In the genomic region with DNA sequence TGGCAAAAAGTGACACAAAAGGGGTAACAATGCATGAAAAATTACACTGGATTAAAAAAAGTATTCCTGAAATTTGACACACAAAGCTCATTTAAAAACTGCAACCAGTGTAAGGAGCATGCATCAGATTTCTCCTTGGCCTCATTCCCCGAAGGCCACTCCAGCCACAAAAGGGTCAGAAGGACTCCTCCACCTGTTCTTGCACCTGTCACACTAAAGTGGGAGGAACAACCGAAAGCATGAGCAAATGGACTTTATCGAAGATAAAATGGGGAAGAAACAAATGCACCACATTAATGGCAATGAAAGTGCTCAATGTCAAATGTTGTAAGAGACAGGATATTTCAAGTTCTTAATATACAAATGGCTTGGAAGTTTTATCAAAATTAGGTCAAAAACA, we compare ENCODE assay signal across 25 cellular contexts.
DNase-seq lines count a peak whose midpoint lies in the region; ATAC-seq and TF ChIP-seq lines count a peak whose summit lies in the region.
"Had no signal": no experiment of that assay in that cellular context is flagged by ENCODE, and none has a peak within 500 bp of the region (broad histone marks: within the 10 kb centered on the region; RNA-seq: fewer than 3 reads in every experiment).

No MANE protein-coding gene starts in this region.

- POLR2A ChIA-PET in naive thymus-derived CD4-positive, alpha-beta T cell (lab: Charles Lee): no interaction called here

- intact Hi-C loops in naive thymus-derived CD4-positive, alpha-beta T cell (cut with micrococcal nuclease): no loop called here

- peaks cover 0 to 2% (median 0%) of the 10 kb centered on the region in 11 donors for H3K9me3 Mint-ChIP-seq in naive thymus-derived CD4-positive, alpha-beta T cell
- H3K9me3 Mint-ChIP-seq: activated CD8-positive, alpha-beta T cell treated with anti-CD3 and anti-CD28 coated beads for 36 hours; activated T-helper 1 cell treated with anti-CD3 and anti-CD28 coated beads, Interleukin-12 subunit alpha, Interleukin-12 subunit beta, Interleukin-2, Interleukin-4 antibody, amounts not matched to agents 30 ng/mL and 10 ng/mL and 1 ng/mL, durations not matched to agents 14 hours and 24 hours and 36 hours; natural killer cell had no signal

- peak; percentile 43 for DNase-seq in DMS79 (lab: John Stamatoyannopoulos, UW)
- DNase-seq in NCI-H1092 treated with DMSO at 0.1 percent for 48 hours (lab: John Stamatoyannopoulos, UW): peak; percentile 70
- DNase-seq in NCI-H2196 (lab: John Stamatoyannopoulos, UW; ENCODE audit: unreplicated experiment): peak; percentile 47
- peak; percentile 94 for DNase-seq in myocyte (ENCODE audit: low read depth)
- no peak for DNase-seq in naive thymus-derived CD4-positive, alpha-beta T cell
- no peak for DNase-seq in foreskin fibroblast
- no peak for DNase-seq in cerebellar nuclear complex (lab: John Stamatoyannopoulos, UW)
- no peak for DNase-seq in AG08396 (ENCODE audit: low spot score)
- DNase-seq: activated CD4-positive, alpha-beta T cell treated with anti-CD3 and anti-CD28 coated beads for 1 hour; activated CD8-positive, alpha-beta memory T cell treated with anti-CD3 and anti-CD28 coated beads, Interleukin-2, amount 50 U/mL, for 48 hours; activated CD8-positive, alpha-beta T cell treated with anti-CD3 and anti-CD28 coated beads for 36 hours; activated naive CD4-positive, alpha-beta T cell treated with Interleukin-2 at 50 U/mL for 16 hours; DND-41; kidney glomerular epithelial cell; lower lobe of right lung; midbrain; natural killer cell; occipital lobe; SHP77; stimulated activated naive CD4-positive, alpha-beta T cell; upper lobe of left lung had no signal

- no peak overlapping the region for H3K4me3 Mint-ChIP-seq in naive thymus-derived CD4-positive, alpha-beta T cell
- H3K4me3 Mint-ChIP-seq: activated CD8-positive, alpha-beta T cell treated with anti-CD3 and anti-CD28 coated beads for 36 hours; activated T-helper 1 cell treated with anti-CD3 and anti-CD28 coated beads, Interleukin-12 subunit alpha, Interleukin-12 subunit beta, Interleukin-2, Interleukin-4 antibody, amounts not matched to agents 30 ng/mL and 10 ng/mL and 1 ng/mL, durations not matched to agents 14 hours and 24 hours and 36 hours; central memory CD8-positive, alpha-beta T cell; natural killer cell had no signal

- no peak overlapping the region for H3K27ac Mint-ChIP-seq in naive thymus-derived CD4-positive, alpha-beta T cell
- H3K27ac Mint-ChIP-seq: activated CD8-positive, alpha-beta T cell treated with anti-CD3 and anti-CD28 coated beads for 36 hours; activated T-helper 1 cell treated with anti-CD3 and anti-CD28 coated beads, Interleukin-12 subunit alpha, Interleukin-12 subunit beta, Interleukin-2, Interleukin-4 antibody, amounts not matched to agents 30 ng/mL and 10 ng/mL and 1 ng/mL, durations not matched to agents 14 hours and 24 hours and 36 hours; natural killer cell had no signal

- CTCF ChIA-PET in naive thymus-derived CD4-positive, alpha-beta T cell (lab: Charles Lee): interaction anchor here (0.7 kb wide), 1 partner anchor 1279 kb away, joined by 7 read pairs; no protein-coding TSS in a partner anchor

- H3K27ac ChIP-seq in naive thymus-derived CD4-positive, alpha-beta T cell (ENCODE audit: low read depth, low read length): no peak overlapping the region
- H3K27ac ChIP-seq: BLaER1 treated with 17β-estradiol and CSF1 and Interleukin-3, amounts not matched to agents 10 nM and 100 nM; lower lobe of right lung; upper lobe of left lung had no signal

- H3K27me3 Mint-ChIP-seq in naive thymus-derived CD4-positive, alpha-beta T cell: no peaks in the 10 kb centered on the region
- H3K27me3 Mint-ChIP-seq: activated CD8-positive, alpha-beta T cell treated with anti-CD3 and anti-CD28 coated beads for 36 hours; central memory CD8-positive, alpha-beta T cell had no signal

- no peak overlapping the region for H3K4me3 ChIP-seq in naive thymus-derived CD4-positive, alpha-beta T cell (ENCODE audit: low read length)
- H3K4me3 ChIP-seq in foreskin fibroblast (ENCODE audit: low read depth in 1 of 2, low read length in 2 of 2): no peak overlapping the region
- H3K4me3 ChIP-seq: BLaER1 treated with 17β-estradiol and CSF1 and Interleukin-3, amounts not matched to agents 10 nM and 100 nM; lower lobe of right lung; upper lobe of left lung had no signal

- no peaks in the 10 kb centered on the region for H3K36me3 ChIP-seq in naive thymus-derived CD4-positive, alpha-beta T cell (ENCODE audit: control insufficient read depth in 2 of 3, insufficient read depth in 3 of 3, low read length in 3 of 3)
- H3K36me3 ChIP-seq: upper lobe of left lung had no signal

- no peak for ATAC-seq in naive thymus-derived CD4-positive, alpha-beta T cell
- ATAC-seq: activated CD8-positive, alpha-beta T cell treated with anti-CD3 and anti-CD28 coated beads for 36 hours; lower lobe of right lung; natural killer cell; Panc1 had no signal

- no peak for TF ChIP-seq CTCF in foreskin fibroblast (IDR thresholded peaks at IDR 0.05; ENCODE audit: low read depth, low read length)

- no peaks in the 10 kb centered on the region for H3K4me1 ChIP-seq in naive thymus-derived CD4-positive, alpha-beta T cell (ENCODE audit: control insufficient read depth in 2 of 2, insufficient read depth in 2 of 2, low read length in 2 of 2)
- H3K4me1 ChIP-seq: BLaER1 treated with 17β-estradiol and CSF1 and Interleukin-3, amounts not matched to agents 10 nM and 100 nM; lower lobe of right lung; upper lobe of left lung had no signal

- H3K4me1 Mint-ChIP-seq in naive thymus-derived CD4-positive, alpha-beta T cell: no peaks in the 10 kb centered on the region
- H3K4me1 Mint-ChIP-seq: central memory CD8-positive, alpha-beta T cell; natural killer cell had no signal

- no peaks in the 10 kb centered on the region for H3K27me3 ChIP-seq in naive thymus-derived CD4-positive, alpha-beta T cell (ENCODE audit: control insufficient read depth in 2 of 2, insufficient read depth in 2 of 2, low read length in 2 of 2)
- H3K27me3 ChIP-seq: BLaER1 treated with 17β-estradiol and CSF1 and Interleukin-3, amounts not matched to agents 10 nM and 100 nM; upper lobe of left lung had no signal

- H3K36me3 Mint-ChIP-seq in naive thymus-derived CD4-positive, alpha-beta T cell: peaks cover 0 to 37% (median 4%) of the 10 kb centered on the region in 5 donors
- H3K36me3 Mint-ChIP-seq: natural killer cell had no signal

- H3K9me3 ChIP-seq in naive thymus-derived CD4-positive, alpha-beta T cell (ENCODE audit: control insufficient read depth in 2 of 3, low read length in 3 of 3): no peaks in the 10 kb centered on the region
- H3K9me3 ChIP-seq: BLaER1 treated with 17β-estradiol and CSF1 and Interleukin-3, amounts not matched to agents 10 nM and 100 nM; lower lobe of right lung; upper lobe of left lung had no signal

Comparison
In these comparisons a context has a peak if more than half of its experiments do, and no peak if none do; other contexts are left out.
1. DNase-seq: peak in DMS79 (single experiment), NCI-H1092 treated with DMSO at 0.1 percent for 48 hours (single experiment), NCI-H2196 (single experiment) and myocyte (single experiment); none in naive thymus-derived CD4-positive, alpha-beta T cell (0 of 9), foreskin fibroblast (0 of 2), cerebellar nuclear complex (0 of 2) and AG08396 (single experiment).